In the genomic region with DNA sequence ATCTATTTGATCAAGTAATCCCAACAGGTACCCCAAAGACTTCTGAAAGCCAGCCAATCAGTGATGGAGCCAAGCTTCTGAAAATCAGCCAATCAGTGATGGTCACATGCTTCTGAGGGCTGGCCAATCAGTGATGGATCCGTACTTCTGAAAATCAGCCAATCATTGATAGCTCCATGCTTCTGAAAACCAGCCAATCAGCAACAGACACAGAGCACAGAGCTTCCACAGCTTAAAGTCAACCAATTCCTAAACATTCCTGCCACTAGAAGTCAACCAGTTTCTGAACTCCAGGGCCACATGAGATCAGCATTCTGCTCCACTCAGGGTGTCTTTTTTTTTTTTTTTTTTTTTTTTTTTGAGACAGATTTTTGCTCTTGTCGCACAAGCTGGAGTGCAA, we compare ENCODE assay signal across 1 cellular context.
TF ChIP-seq lines count a peak whose summit lies in the region.

No MANE protein-coding gene starts in this region.

TF ChIP-seq in A549, 52 proteins besides CTCF, POLR2A, EP300 and RAD21 (continued from another document):
- TF ChIP-seq, protein P1, sequence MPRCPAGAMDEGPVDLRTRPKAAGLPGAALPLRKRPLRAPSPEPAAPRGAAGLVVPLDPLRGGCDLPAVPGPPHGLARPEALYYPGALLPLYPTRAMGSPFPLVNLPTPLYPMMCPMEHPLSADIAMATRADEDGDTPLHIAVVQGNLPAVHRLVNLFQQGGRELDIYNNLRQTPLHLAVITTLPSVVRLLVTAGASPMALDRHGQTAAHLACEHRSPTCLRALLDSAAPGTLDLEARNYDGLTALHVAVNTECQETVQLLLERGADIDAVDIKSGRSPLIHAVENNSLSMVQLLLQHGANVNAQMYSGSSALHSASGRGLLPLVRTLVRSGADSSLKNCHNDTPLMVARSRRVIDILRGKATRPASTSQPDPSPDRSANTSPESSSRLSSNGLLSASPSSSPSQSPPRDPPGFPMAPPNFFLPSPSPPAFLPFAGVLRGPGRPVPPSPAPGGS (IDR thresholded peaks at IDR 0.05), result no peak
- no peak for TF ChIP-seq MYC (IDR thresholded peaks at IDR 0.05; ENCODE audit: borderline replicate concordance, low read length)
- TF ChIP-seq, protein P2, sequence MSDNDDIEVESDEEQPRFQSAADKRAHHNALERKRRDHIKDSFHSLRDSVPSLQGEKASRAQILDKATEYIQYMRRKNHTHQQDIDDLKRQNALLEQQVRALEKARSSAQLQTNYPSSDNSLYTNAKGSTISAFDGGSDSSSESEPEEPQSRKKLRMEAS (IDR thresholded peaks at IDR 0.05), result no peak
- TF ChIP-seq ZNF302 (CRISPR knock-in tag; IDR thresholded peaks at IDR 0.05), result no peak
